ENCODE assay signal across 24 cellular contexts in genomic region chr5:12624776-12625560, GRCh38.
DNase-seq lines count a peak whose midpoint lies in the region; ATAC-seq, FAIRE-seq and TF ChIP-seq lines count a peak whose summit lies in the region.
"Had no signal": no experiment of that assay in that cellular context is flagged by ENCODE, and none has a peak within 500 bp of the region (broad histone marks: within the 10 kb centered on the region; RNA-seq: fewer than 3 reads in every experiment).

No MANE protein-coding gene starts in this region.

- POLR2A ChIA-PET in H1 (lab: Charles Lee; ENCODE audit: partially characterized antibody): interaction anchor here (0.7 to 1.4 kb wide), 6 partner anchors 25 to 300 kb away, joined by 3 to 6 read pairs (median 4); no protein-coding TSS in a partner anchor

- peak overlapping the region; percentile 70 for H3K4me2 ChIP-seq in H9 (ENCODE audit: insufficient read depth, insufficient read length, low read length)
- H3K4me2 ChIP-seq in H1 (ENCODE audit: insufficient read depth in 1 of 2, low read depth in 2 of 2, low read length in 2 of 2): peak overlapping the region; percentile 74 to 77
- H3K4me2 ChIP-seq: PC-9 had no signal

- H4K20me1 ChIP-seq in H9 (ENCODE audit: control insufficient read depth, insufficient read depth, insufficient read length) (no peaks in the 10 kb centered on the region), H1 (replicated peaks in 1 of 2; ENCODE audit: control insufficient read depth in 1 of 2, insufficient read depth in 2 of 2, low read length in 2 of 2) (peaks cover 0 to 4% of the 10 kb centered on the region in 2 experiments)

- H3K4me3 ChIP-seq in H1 (ENCODE audit: extremely low read depth in 1 of 4, insufficient read depth in 2 of 4, low read depth in 3 of 4, low read length in 4 of 4): peak overlapping the region; percentile 64 to 76 (median 67)
- H3K4me3 ChIP-seq in iPS-20b (ENCODE audit: low read length): peak overlapping the region; percentile 57
- H3K4me3 ChIP-seq: PC-9, SJSA1 had no signal

- H4K91ac ChIP-seq in H9 (ENCODE audit: insufficient read length, low read depth, low read length): no peak overlapping the region
- peak overlapping the region; percentile 99 for H4K91ac ChIP-seq in H1 (replicated peaks; ENCODE audit: insufficient read length, low read length)

- peaks cover 0 to 23% (median 4%) of the 10 kb centered on the region in 4 experiments; a peak in 2 of 8 replicates for H3K36me3 ChIP-seq in H1 (ENCODE audit: control insufficient read depth in 2 of 4, insufficient read depth in 4 of 4, low read length in 3 of 4)
- no peaks in the 10 kb centered on the region for H3K36me3 ChIP-seq in iPS-20b (ENCODE audit: insufficient read depth, low read depth, low read length)
- H3K36me3 ChIP-seq: SJSA1 had no signal

- peaks cover 63 to 83% of the 10 kb centered on the region in 2 experiments for H3K4me1 Mint-ChIP-seq in H9
- H3K4me1 Mint-ChIP-seq: B cell; CD8-positive, alpha-beta memory T cell had no signal

- peak; percentile 50 for FAIRE-seq in H1 (lab: Jason Lieb, UNC)
- FAIRE-seq: GM19239, H54, HepG2 had no signal

- peaks cover 22 to 50% (median 31%) of the 10 kb centered on the region in 3 experiments for H3K36me3 Mint-ChIP-seq in H9 (ENCODE audit: insufficient read depth in 1 of 3, low read depth in 3 of 3)
- H3K36me3 Mint-ChIP-seq: CD8-positive, alpha-beta memory T cell had no signal

- no peaks in the 10 kb centered on the region for H3K79me1 ChIP-seq in H9 (ENCODE audit: insufficient read depth, low read depth, low read length, poor library complexity, severe bottlenecking)
- no peaks in the 10 kb centered on the region for H3K79me1 ChIP-seq in H1 (ENCODE audit: low read depth, low read length)

- H3K4ac ChIP-seq in H9 (ENCODE audit: low read depth, low read length) (no peak overlapping the region; the same call in 1 of the 2 replicates), H1 (replicated peaks; ENCODE audit: insufficient read length, low read depth, low read length) (peak overlapping the region; percentile 40)

- peak overlapping the region; percentile 71 to 80 for H3K4me3 Mint-ChIP-seq in H9
- H3K4me3 Mint-ChIP-seq: B cell; CD8-positive, alpha-beta memory T cell had no signal

- H3K27me3 ChIP-seq in H9 (ENCODE audit: insufficient read depth, low read length) (no peaks in the 10 kb centered on the region), H1 (replicated peaks in 1 of 4; ENCODE audit: control insufficient read depth in 3 of 4, extremely low read depth in 1 of 4, insufficient read depth in 3 of 4, low read length in 3 of 4) (no peaks in the 10 kb centered on the region), iPS-20b (ENCODE audit: insufficient read depth, low read length) (no peaks in the 10 kb centered on the region)
- H3K27me3 ChIP-seq: SJSA1 had no signal

- H2AK5ac ChIP-seq in H9 (ENCODE audit: insufficient read length, low read length) (no peak overlapping the region), H1 (ENCODE audit: low read depth, low read length) (peak overlapping the region; percentile 97; the same call in 1 of the 2 replicates)

- H2AFZ ChIP-seq in H9 (ENCODE audit: low read length) (no peak overlapping the region), H1 (ENCODE audit: low read length) (no peak overlapping the region)
- H2AFZ ChIP-seq: PC-9 had no signal

- no peak overlapping the region for H2BK12ac ChIP-seq in H9 (ENCODE audit: insufficient read length, low read depth, low read length)
- peak overlapping the region; percentile 95 for H2BK12ac ChIP-seq in H1 (ENCODE audit: low read depth, low read length)

- CTCF ChIA-PET in H1 (lab: Charles Lee; ENCODE audit: partially characterized antibody): interaction anchor here (0.7 kb wide), 1 partner anchor 943 kb away, joined by 3 read pairs; no protein-coding TSS in a partner anchor

- WGBS in H9 (ENCODE audit: extremely low coverage, insufficient read length, low lambda C conversion rate): no CpG with 5 or more reads among the region's 4 CpGs
- 72% methylated on average over 4 of the region's 4 CpGs; no CpG with 5 or more reads in 1 of the 2 experiments for WGBS in H1 (ENCODE audit: extremely low coverage in 1 of 2, insufficient coverage in 1 of 2, insufficient read length in 1 of 2, insufficient replicate concordance in 2 of 2, low coverage in 1 of 2, low lambda C conversion rate in 2 of 2, missing lambda C conversion rate in 1 of 2), 2 experiments

- H3K27ac ChIP-seq in H9 (ENCODE audit: insufficient read length, low read depth, low read length) (peak overlapping the region; percentile 92), H1 (ENCODE audit: low read depth, low read length) (peak overlapping the region; percentile 73; the same call in 1 of the 2 replicates), iPS-20b (ENCODE audit: low read length) (peak overlapping the region; percentile 60)
- H3K27ac ChIP-seq: C4-2B, PC-9, SJSA1 had no signal

- DNase-seq in H9 (peak; percentile 36), H1 (ENCODE audit: low read depth in 1 of 2, low spot score in 2 of 2) (peak in 1 of 2 experiments; percentile 34), NCI-H187 (lab: John Stamatoyannopoulos, UW) (no peak), SHP77 treated with DMSO at 0.1 percent for 48 hours (lab: John Stamatoyannopoulos, UW) (no peak), T-helper 1 cell (no peak)
- DNase-seq: CD8-positive, alpha-beta memory T cell; DMS79 treated with DMSO at 0.1 percent for 48 hours; Kasumi-1; NCI-H1092 treated with DMSO at 0.1 percent for 48 hours; NCI-H1436; NCI-H187 treated with DMSO at 0.1 percent for 48 hours; NCI-H2107; NCI-H446 treated with DMSO at 0.1 percent for 48 hours; NCI-H526 treated with DMSO at 0.1 percent for 48 hours; PC-9 had no signal

- H3K9ac ChIP-seq in H9 (ENCODE audit: extremely low read depth, insufficient read length, low read length) (peak overlapping the region; percentile 80), H1 (replicated peaks in 1 of 4; ENCODE audit: extremely low read depth in 1 of 4, low read depth in 3 of 4, low read length in 3 of 4) (peak overlapping the region in 3 of 4 experiments; percentile 54 to 81 (median 73); a peak in 4 of 7 replicates), iPS-20b (ENCODE audit: low read depth, low read length) (peak overlapping the region; percentile 60)

- H3K56ac ChIP-seq in H9 (ENCODE audit: insufficient read length, low read depth, low read length): no peak overlapping the region
- H3K56ac ChIP-seq in H1 (replicated peaks; ENCODE audit: insufficient read length, low read depth, low read length): peak overlapping the region; percentile 86

- no peak overlapping the region for H2BK20ac ChIP-seq in H9 (ENCODE audit: low read depth, low read length, poor library complexity, severe bottlenecking)
- peak overlapping the region; percentile 63; the same call in 1 of the 2 replicates for H2BK20ac ChIP-seq in H1 (ENCODE audit: low read length)

- peaks cover 35% of the 10 kb centered on the region; the same call in 1 of the 2 replicates for H3K79me2 ChIP-seq in H9 (ENCODE audit: insufficient read depth, low read length)
- H3K79me2 ChIP-seq in H1 (ENCODE audit: control insufficient read depth in 1 of 2, insufficient read depth in 2 of 2, low read length in 2 of 2): peaks cover 37 to 52% of the 10 kb centered on the region in 2 experiments

- peak overlapping the region; percentile 91 to 98 (median 96); a peak in 6 of 7 replicates for H3K27ac Mint-ChIP-seq in H9
- H3K27ac Mint-ChIP-seq: B cell; CD8-positive, alpha-beta memory T cell had no signal

- H3T11ph ChIP-seq in H9 (ENCODE audit: low read length): no peak overlapping the region

- H3K27me3 Mint-ChIP-seq in H9 (ENCODE audit: low read depth): no peaks in the 10 kb centered on the region
- H3K27me3 Mint-ChIP-seq: B cell; CD8-positive, alpha-beta memory T cell had no signal

- no peak overlapping the region for H4K5ac ChIP-seq in H9 (ENCODE audit: insufficient read length, low read depth, low read length)
- peak overlapping the region; percentile 94 for H4K5ac ChIP-seq in H1 (ENCODE audit: insufficient read length, low read depth, low read length)

- H3K18ac ChIP-seq in H9 (ENCODE audit: insufficient read length, low read depth, low read length) (no peak overlapping the region), H1 (ENCODE audit: extremely low read depth, low read length) (peak overlapping the region; percentile 100)

- TF ChIP-seq RAD21 in H1 (IDR thresholded peaks at IDR 0.05 in 1 of 2, conservative IDR thresholded peaks at IDR 0.05 in 1 of 2; ENCODE audit: low read depth in 2 of 2, low read length in 2 of 2): no peak

- peak overlapping the region; percentile 7 for H2BK5ac ChIP-seq in H9 (ENCODE audit: insufficient read length, low read length)
- peak overlapping the region; percentile 99 for H2BK5ac ChIP-seq in H1 (ENCODE audit: low read depth, low read length)

- H3K14ac ChIP-seq in H9 (ENCODE audit: insufficient read depth, low read length): peak overlapping the region; percentile 1; the same call in 1 of the 2 replicates
- no peak overlapping the region for H3K14ac ChIP-seq in H1 (ENCODE audit: insufficient read length)

- TF ChIP-seq CTCF in H9 (conservative IDR thresholded peaks at IDR 0.05) (no peak), H1 (IDR thresholded peaks at IDR 0.05; ENCODE audit: control extremely low read depth in 1 of 3, insufficient read depth in 1 of 3, low read depth in 1 of 3, low read length in 3 of 3) (no peak)

- no peak overlapping the region for H2BK120ac ChIP-seq in H9 (ENCODE audit: low read depth, low read length, poor library complexity, severe bottlenecking)
- peak overlapping the region; percentile 99 for H2BK120ac ChIP-seq in H1 (replicated peaks; ENCODE audit: low read depth, low read length)

- H2BK15ac ChIP-seq in H9 (ENCODE audit: low read depth, low read length) (no peak overlapping the region), H1 (ENCODE audit: low read length) (peak overlapping the region; percentile 89; the same call in 1 of the 2 replicates)

- H3K23me2 ChIP-seq in H9 (ENCODE audit: insufficient read length, low read depth, low read length, poor library complexity, severe bottlenecking) (no peaks in the 10 kb centered on the region), H1 (ENCODE audit: low read depth, low read length) (peaks cover 9% of the 10 kb centered on the region)

- TF ChIP-seq POLR2A in H1 (IDR thresholded peaks at IDR 0.05; ENCODE audit: control extremely low read depth in 1 of 2, low read depth in 2 of 2, low read length in 2 of 2): peak; percentile 49 to 70

- no peak for TF ChIP-seq EP300 in H1 (IDR thresholded peaks at IDR 0.05; ENCODE audit: borderline replicate concordance in 1 of 2, low read depth in 2 of 2, low read length in 2 of 2)

- H3K4me1 ChIP-seq in H9 (ENCODE audit: insufficient read depth, low read length) (peaks cover 17% of the 10 kb centered on the region), H1 (replicated peaks in 1 of 4; ENCODE audit: control insufficient read depth in 3 of 4, insufficient read depth in 4 of 4, low read length in 3 of 4) (peaks cover 2 to 27% (median 17%) of the 10 kb centered on the region in 4 experiments), iPS-20b (ENCODE audit: insufficient read depth, low read length) (peaks cover 13% of the 10 kb centered on the region)
- H3K4me1 ChIP-seq: SJSA1 had no signal

- H4K8ac ChIP-seq in H9 (replicated peaks; ENCODE audit: insufficient read length, low read depth, low read length) (no peak overlapping the region), H1 (ENCODE audit: extremely low read depth, insufficient read depth, low read length) (peak overlapping the region; percentile 53; the same call in 1 of the 2 replicates)

- H3K9me3 Mint-ChIP-seq in H9: peaks cover 10 to 11% of the 10 kb centered on the region in 2 experiments

- H3K23ac ChIP-seq in H9 (ENCODE audit: insufficient read length, low read depth, low read length) (no peak overlapping the region), H1 (ENCODE audit: insufficient read length) (no peak overlapping the region)

- no peak for ATAC-seq in HG02884 (IDR thresholded peaks at IDR 0.05; ENCODE audit: unreplicated experiment)
- ATAC-seq: HepG2, Right ventricle myocardium inferior had no signal

- H3K9me3 ChIP-seq in H9 (ENCODE audit: control insufficient read depth, low read depth, low read length) (no peaks in the 10 kb centered on the region), H1 (ENCODE audit: insufficient read depth in 2 of 2, low read depth in 1 of 2, low read length in 1 of 2) (no peaks in the 10 kb centered on the region), iPS-20b (ENCODE audit: insufficient read depth, low read depth, low read length) (no peaks in the 10 kb centered on the region)
- H3K9me3 ChIP-seq: SJSA1 had no signal
